ENCODE assay signal across 33 cellular contexts in the genomic region with DNA sequence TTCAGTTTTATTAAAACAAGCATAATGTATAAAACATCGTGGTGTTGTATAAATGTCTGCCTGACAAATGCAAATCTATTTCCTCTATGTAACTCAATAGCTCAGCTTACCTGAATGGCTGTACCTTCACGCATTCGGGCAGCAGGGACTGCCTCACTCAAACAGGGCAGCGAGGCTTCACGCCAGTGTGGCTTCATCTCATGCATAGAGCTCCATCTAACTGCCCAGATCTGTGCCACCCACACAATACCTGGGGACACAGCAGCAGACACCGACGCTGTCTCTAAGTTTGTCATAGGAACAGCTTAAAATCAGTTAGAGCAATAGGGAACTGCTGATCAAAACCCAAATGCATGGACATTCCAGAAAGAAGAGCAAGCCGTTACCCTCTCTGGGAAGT.
"Had no signal": no experiment of that assay in that cellular context is flagged by ENCODE, and none has a peak within 500 bp of the region (broad histone marks: within the 10 kb centered on the region; RNA-seq: fewer than 3 reads in every experiment).

No MANE protein-coding gene starts in this region.

- ATAC-seq: activated CD8-positive, alpha-beta T cell treated with anti-CD3 and anti-CD28 coated beads for 36 hours; activated naive CD4-positive, alpha-beta T cell treated with anti-CD3 and anti-CD28 coated beads, Interleukin-2, amount 50 U/mL, for 72 hours; activated T-cell treated with anti-CD3 and anti-CD28 coated beads, Interleukin-2, amount 50 U/mL, for 4 hours; activated T-cell treated with anti-CD3 and anti-CD28 coated beads, Interleukin-2, amount 50 U/mL, for 72 hours; activated T-helper 17 cell treated with anti-CD3 and anti-CD28 coated beads, Interleukin-2, amount 50 U/mL, for 72 hours; body of pancreas had no signal

- H3K27me3 ChIP-seq: adrenal gland, body of pancreas, brain microvascular endothelial cell, breast epithelium had no signal

- H3K36me3 ChIP-seq: adrenal gland, brain microvascular endothelial cell, breast epithelium had no signal

- FAIRE-seq: astrocyte, colon, TTC549 had no signal

- H3K9me3 ChIP-seq: adrenal gland, body of pancreas, breast epithelium had no signal

- H3K27ac ChIP-seq: adrenal gland, body of pancreas, brain microvascular endothelial cell, breast epithelium, VCaP had no signal

- DNase-seq: activated B cell treated with CpG ODN at 0.5 μM for 24 hours; activated CD4-positive, alpha-beta memory T cell treated with anti-CD3 and anti-CD28 coated beads for 36 hours; activated CD4-positive, alpha-beta T cell treated with anti-CD3 and anti-CD28 coated beads for 4 hours; activated CD4-positive, alpha-beta T cell treated with anti-CD3 and anti-CD28 coated beads, Interleukin-2, amount 10 ng/mL, durations not matched to agents 24 days and 14 days; activated CD4-positive, alpha-beta T cell treated with anti-CD3 and anti-CD28 coated beads, Interleukin-2, amount 50 U/mL, for 1 hour; activated CD4-positive, alpha-beta T cell treated with anti-CD3 and anti-CD28 coated beads, Interleukin-2, amount 50 U/mL, for 4 hours; activated CD4-positive, CD25-positive, alpha-beta regulatory T cell treated with anti-CD3 and anti-CD28 coated beads, Interleukin-2, amount 50 U/mL, for 72 hours; activated CD8-positive, alpha-beta memory T cell treated with anti-CD3 and anti-CD28 coated beads, Interleukin-2, amount 50 U/mL, for 4 hours; activated CD8-positive, alpha-beta T cell treated with anti-CD3 and anti-CD28 coated beads for 36 hours; activated effector memory CD4-positive, alpha-beta T cell treated with anti-CD3 and anti-CD28 coated beads, Interleukin-2, amount 50 U/mL, for 16 hours; activated gamma-delta T cell treated with Interleukin-2 at 50 U/mL for 16 hours; activated naive CD4-positive, alpha-beta T cell; activated naive CD4-positive, alpha-beta T cell treated with anti-CD3 and anti-CD28 coated beads for 36 hours; activated naive CD4-positive, alpha-beta T cell treated with anti-CD3 and anti-CD28 coated beads, Interleukin-2, amount 50 U/mL, for 16 hours; activated naive CD8-positive, alpha-beta T cell treated with anti-CD3 and anti-CD28 coated beads for 36 hours; activated T-cell treated with anti-CD3 and anti-CD28 coated beads for 4 hours; activated T-cell treated with anti-CD3 and anti-CD28 coated beads, Interleukin-2, amount 50 U/mL, for 1 hour; activated T-cell treated with anti-CD3 and anti-CD28 coated beads, Interleukin-2, amount 50 U/mL, for 4 hours; activated T-cell treated with anti-CD3 and anti-CD28 coated beads, Interleukin-2, amount 50 U/mL, for 72 hours; adrenal gland; amniotic stem cell; aorta; body of pancreas; brain microvascular endothelial cell; central memory CD4-positive, alpha-beta T cell; T-helper 9 cell had no signal

- H3K4me3 ChIP-seq: adrenal gland, body of pancreas, breast epithelium had no signal

- H3K4me1 ChIP-seq: adrenal gland, body of pancreas, breast epithelium had no signal
